In the genomic region with DNA sequence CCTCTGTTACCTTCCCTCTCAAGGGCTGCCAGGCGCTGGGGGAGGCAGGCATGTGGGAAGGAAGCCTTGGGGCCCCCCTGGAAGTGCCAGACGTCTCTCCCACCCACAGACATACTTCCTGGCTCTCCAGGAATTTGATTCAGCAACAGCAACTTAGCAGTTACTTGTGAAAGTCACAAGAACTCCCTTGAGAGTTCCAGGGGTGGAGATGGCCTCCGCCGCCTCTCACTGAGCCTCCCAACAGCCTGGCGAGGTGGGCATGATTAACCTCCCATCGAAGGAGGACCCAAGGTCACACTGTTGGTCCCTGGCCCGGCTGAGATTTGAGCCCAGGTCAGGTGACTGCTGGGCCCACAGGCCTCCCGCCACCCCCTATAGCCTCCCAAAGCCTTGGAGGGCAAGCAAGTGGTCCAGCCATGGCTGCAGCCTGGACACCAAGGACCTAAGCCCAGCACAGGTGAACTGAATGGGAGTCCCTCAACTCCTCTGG, we compare ENCODE assay signal across 11 cellular contexts. TPM values are rescaled to one million over a fixed set of nuclear protein-coding genes. Genes with fewer than 3 reads are reported as not detected.
DNase-seq lines count a peak whose midpoint lies in the region; TF ChIP-seq lines count a peak whose summit lies in the region.
"Had no signal": no experiment of that assay in that cellular context is flagged by ENCODE, and none has a peak within 500 bp of the region (broad histone marks: within the 10 kb centered on the region; RNA-seq: fewer than 3 reads in every experiment).

No MANE protein-coding gene starts in this region.

- DNase-seq in AG10803 (ENCODE audit: low read depth), result peak; percentile 71
- DNase-seq in breast epithelium (ENCODE audit: low spot score in 2 of 2), result no peak
- no peak for DNase-seq in mesothelial cell of epicardium (ENCODE audit: low spot score in 2 of 2, unreplicated experiment in 2 of 2)
- DNase-seq in adrenal gland, result no peak
- no peak for DNase-seq in OCI-M2 (lab: John Stamatoyannopoulos, UW; ENCODE audit: unreplicated experiment)
- no peak for DNase-seq in NCI-H146 (lab: John Stamatoyannopoulos, UW)
- no peak for DNase-seq in RKO (ENCODE audit: low spot score)
- DNase-seq: activated CD4-positive, CD25-positive, alpha-beta regulatory T cell treated with anti-CD3 and anti-CD28 coated beads, Interleukin-2, amount 50 U/mL, for 72 hours; NCI-H1436 had no signal

- H3K27me3 Mint-ChIP-seq in mesothelial cell of epicardium (ENCODE audit: low read depth), result no peaks in the 10 kb centered on the region

- H3K9me3 Mint-ChIP-seq in mesothelial cell of epicardium, result no peaks in the 10 kb centered on the region

- H3K9ac ChIP-seq in HUES6 (ENCODE audit: low read length), result peak overlapping the region; percentile 55

- TF ChIP-seq CTCF in AG10803 (conservative IDR thresholded peaks at IDR 0.05; ENCODE audit: low read length) (no peak), breast epithelium (IDR thresholded peaks at IDR 0.05) (no peak), mesothelial cell of epicardium (IDR thresholded peaks at IDR 0.05; ENCODE audit: unreplicated experiment) (no peak), adrenal gland (IDR thresholded peaks at IDR 0.05) (no peak)

- H3K27ac Mint-ChIP-seq in mesothelial cell of epicardium, result peak overlapping the region; percentile 86

- no peak overlapping the region; the same call in 1 of the 2 replicates for H3K27ac ChIP-seq in HUES6 (ENCODE audit: low read depth, low read length)
- peak overlapping the region; percentile 85 to 94 for H3K27ac ChIP-seq in breast epithelium
- peak overlapping the region in 1 of 5 donors; percentile 94 for H3K27ac ChIP-seq in adrenal gland

- no peak overlapping the region for H3K4me3 Mint-ChIP-seq in mesothelial cell of epicardium

- peaks cover 48% of the 10 kb centered on the region for H3K4me1 Mint-ChIP-seq in mesothelial cell of epicardium

- H3K27me3 ChIP-seq in HUES6 (ENCODE audit: control insufficient read depth, insufficient read depth, low read length) (no peaks in the 10 kb centered on the region), breast epithelium (no peaks in the 10 kb centered on the region), adrenal gland (no peaks in the 10 kb centered on the region)
- H3K27me3 ChIP-seq: gastroesophageal sphincter had no signal

- no peaks in the 10 kb centered on the region for H3K36me3 Mint-ChIP-seq in mesothelial cell of epicardium

- H3K9me3 ChIP-seq in HUES6 (ENCODE audit: control insufficient read depth, insufficient read depth, low read depth, low read length), result no peaks in the 10 kb centered on the region
- H3K9me3 ChIP-seq in breast epithelium, result no peaks in the 10 kb centered on the region
- no peaks in the 10 kb centered on the region for H3K9me3 ChIP-seq in adrenal gland (replicated peaks in 1 of 3)
- H3K9me3 ChIP-seq: gastroesophageal sphincter had no signal

- H3K4me1 ChIP-seq in HUES6 (ENCODE audit: control insufficient read depth, insufficient read depth, low read length), result peaks cover 54% of the 10 kb centered on the region
- H3K4me1 ChIP-seq in breast epithelium, result peaks cover 42 to 56% of the 10 kb centered on the region in 2 donors
- H3K4me1 ChIP-seq in adrenal gland (replicated peaks in 1 of 2), result peaks cover 4 to 54% of the 10 kb centered on the region in 2 donors

- H3K4me3 ChIP-seq in AG10803 (ENCODE audit: low read length), result no peak overlapping the region
- H3K4me3 ChIP-seq in HUES6 (ENCODE audit: low read depth, low read length), result no peak overlapping the region
- H3K4me3 ChIP-seq in breast epithelium, result peak overlapping the region in 1 of 3 donors; percentile 54
- no peak overlapping the region for H3K4me3 ChIP-seq in adrenal gland
- H3K4me3 ChIP-seq: gastroesophageal sphincter had no signal

- intact Hi-C loops in breast epithelium (cut with DNase I; ENCODE audit: low total_unique reads), result no loop called here
- intact Hi-C loops in adrenal gland (cut with DNase I), result no loop called here

- no peaks in the 10 kb centered on the region for H3K36me3 ChIP-seq in HUES6 (ENCODE audit: control insufficient read depth, insufficient read depth, low read length)
- H3K36me3 ChIP-seq in breast epithelium, result no peaks in the 10 kb centered on the region
- H3K36me3 ChIP-seq in adrenal gland (replicated peaks in 1 of 2), result no peaks in the 10 kb centered on the region
- H3K36me3 ChIP-seq: gastroesophageal sphincter had no signal

- TF ChIP-seq POLR2A in breast epithelium (IDR thresholded peaks at IDR 0.05) (no peak), adrenal gland (IDR thresholded peaks at IDR 0.05) (no peak)

- 47 to 81% (median 56%) methylated on average over 2 to 8 of the region's 8 CpGs for WGBS in adrenal gland, 4 donors

RNA-seq across cellular contexts. Expression of a gene that starts 14.0 kb away (rescaled TPM):
- total RNA-seq in breast epithelium (100 to 1,000 TPM in 1 of 3 donors, 10 to 100 TPM in 2; 51.1 to 360 (median 65.1) TPM), mesothelial cell of epicardium (39.3 to 43.7 TPM (median 42.8 TPM) in 3 replicates), adrenal gland (100 to 1,000 TPM in 1 of 8 donors, 10 to 100 TPM in 6, 1 to 10 TPM in 1; 6.8 to 129 (median 14.5) TPM)
- 10 to 100 TPM in 1 of 3 donors, 1 to 10 TPM in 2; 6.7 to 10.3 (median 9.1) TPM for polyA plus RNA-seq in adrenal gland
